ENCODE assay signal across 8 cellular contexts in genomic region chr10:132407846-132408278, GRCh38. TPM values are rescaled to one million over a fixed set of nuclear protein-coding genes. Genes with fewer than 3 reads are reported as not detected.
DNase-seq lines count a peak whose midpoint lies in the region; ATAC-seq, FAIRE-seq and TF ChIP-seq lines count a peak whose summit lies in the region.

No MANE protein-coding gene starts in this region.

- ATAC-seq in activated CD8-positive, alpha-beta T cell treated with anti-CD3 and anti-CD28 coated beads for 36 hours = peak; percentile 45
- no peak for ATAC-seq in HG03175 (IDR thresholded peaks at IDR 0.05; ENCODE audit: unreplicated experiment)

- WGBS in small intestine, 3 donors = 10 to 20% (median 16%) methylated on average over 15 to 17 of the region's 17 CpGs

- H3K4me1 Mint-ChIP-seq in activated CD8-positive, alpha-beta T cell treated with anti-CD3 and anti-CD28 coated beads for 36 hours (ENCODE audit: low read depth) = peaks cover 6% of the 10 kb centered on the region
- H3K4me1 Mint-ChIP-seq in T-helper 2 cell treated with Interferon-gamma antibody and Interleukin-4, amounts not matched to agents 5 μg/mL and 100 μg/mL, for 36 hours (ENCODE audit: low read depth) = peaks cover 2% of the 10 kb centered on the region

- peak overlapping the region; percentile 26 for H3K4me3 Mint-ChIP-seq in activated CD8-positive, alpha-beta T cell treated with anti-CD3 and anti-CD28 coated beads for 36 hours
- no peak overlapping the region for H3K4me3 Mint-ChIP-seq in T-helper 2 cell treated with Interferon-gamma antibody and Interleukin-4, amounts not matched to agents 5 μg/mL and 100 μg/mL, for 36 hours

- no peak for DNase-seq in activated CD8-positive, alpha-beta T cell treated with anti-CD3 and anti-CD28 coated beads for 36 hours
- DNase-seq in iPS DF 4.7 (ENCODE audit: extremely low read depth, low spot score) = peak; percentile 62
- DNase-seq in small intestine = peak; percentile 84
- DNase-seq in T-helper 2 cell treated with Interferon-gamma antibody and Interleukin-4, amounts not matched to agents 5 μg/mL and 100 μg/mL, for 36 hours (ENCODE audit: low spot score) = no peak
- no peak for DNase-seq in stimulated activated CD4-positive, alpha-beta T cell treated with anti-CD3 and anti-CD28 coated beads, Interleukin-12 subunit alpha, Interleukin-12 subunit beta, amount 100 ng/mL, for 4 hours
- no peak for DNase-seq in GM19239 (ENCODE audit: insufficient read length, low spot score)

- CTCF ChIA-PET in HEK293 (lab: Yijun Ruan, JAX) = interaction anchor here (0.6 to 0.7 kb wide), 2 partner anchors 10 to 279 kb away, joined by 3 to 4 read pairs; no protein-coding TSS in a partner anchor
- CTCF ChIA-PET in activated CD8-positive, alpha-beta T cell treated with anti-CD3 and anti-CD28 coated beads for 36 hours (lab: Charles Lee) = no interaction called here

- H3K9me3 Mint-ChIP-seq in activated CD8-positive, alpha-beta T cell treated with anti-CD3 and anti-CD28 coated beads for 36 hours = no peaks in the 10 kb centered on the region
- no peaks in the 10 kb centered on the region for H3K9me3 Mint-ChIP-seq in T-helper 2 cell treated with Interferon-gamma antibody and Interleukin-4, amounts not matched to agents 5 μg/mL and 100 μg/mL, for 36 hours

- peak overlapping the region; percentile 63 for H3K27ac Mint-ChIP-seq in activated CD8-positive, alpha-beta T cell treated with anti-CD3 and anti-CD28 coated beads for 36 hours
- no peak overlapping the region for H3K27ac Mint-ChIP-seq in T-helper 2 cell treated with Interferon-gamma antibody and Interleukin-4, amounts not matched to agents 5 μg/mL and 100 μg/mL, for 36 hours

- H3K4me3 ChIP-seq in HEK293 (ENCODE audit: low read depth, low read length) = no peak overlapping the region
- H3K4me3 ChIP-seq in small intestine (ENCODE audit: low read depth in 1 of 2, low read length in 2 of 2) = no peak overlapping the region

- H3K9me3 ChIP-seq in HEK293 (ENCODE audit: control insufficient read depth, insufficient read depth, low read depth, low read length) = no peaks in the 10 kb centered on the region
- H3K9me3 ChIP-seq in small intestine (ENCODE audit: control insufficient read depth, low read depth) = no peaks in the 10 kb centered on the region

- H3K27ac ChIP-seq in HEK293 (ENCODE audit: extremely low read depth, low read depth, low read length) (no peak overlapping the region), small intestine (ENCODE audit: low read depth in 1 of 2, low read length in 1 of 2) (peak overlapping the region; percentile 56 to 72)

- H3K36me3 ChIP-seq in HEK293 (ENCODE audit: control insufficient read depth in 2 of 2, insufficient read depth in 1 of 2, low read length in 2 of 2) (peaks cover 0 to 21% of the 10 kb centered on the region in 2 experiments; a peak in 1 of 3 replicates), small intestine (ENCODE audit: control insufficient read depth in 2 of 2, insufficient read depth in 2 of 2, low read length in 2 of 2) (peaks cover 2 to 7% of the 10 kb centered on the region in 2 donors)

- H3K27me3 Mint-ChIP-seq in activated CD8-positive, alpha-beta T cell treated with anti-CD3 and anti-CD28 coated beads for 36 hours = no peaks in the 10 kb centered on the region
- H3K27me3 Mint-ChIP-seq in T-helper 2 cell treated with Interferon-gamma antibody and Interleukin-4, amounts not matched to agents 5 μg/mL and 100 μg/mL, for 36 hours (ENCODE audit: low read depth) = no peaks in the 10 kb centered on the region

- POLR2A ChIA-PET in HEK293 (lab: Yijun Ruan, JAX) = no interaction called here
- POLR2A ChIA-PET in activated CD8-positive, alpha-beta T cell treated with anti-CD3 and anti-CD28 coated beads for 36 hours (lab: Charles Lee) = interaction anchor here (0.9 kb wide), 1 partner anchor 34 kb away, joined by 3 read pairs; no protein-coding TSS in a partner anchor

- H3K27me3 ChIP-seq in small intestine (ENCODE audit: control insufficient read depth in 2 of 2, insufficient read depth in 2 of 2, low read length in 2 of 2) = no peaks in the 10 kb centered on the region

- no peak for TF ChIP-seq CTCF in HEK293 (tag by site-specific recombination; IDR thresholded peaks at IDR 0.05)
- no peak for TF ChIP-seq CTCF in activated CD8-positive, alpha-beta T cell treated with anti-CD3 and anti-CD28 coated beads for 36 hours (IDR thresholded peaks at IDR 0.05)

- H3K36me3 Mint-ChIP-seq in activated CD8-positive, alpha-beta T cell treated with anti-CD3 and anti-CD28 coated beads for 36 hours (ENCODE audit: low read depth) = peaks cover 4% of the 10 kb centered on the region
- H3K36me3 Mint-ChIP-seq in T-helper 2 cell treated with Interferon-gamma antibody and Interleukin-4, amounts not matched to agents 5 μg/mL and 100 μg/mL, for 36 hours (ENCODE audit: low read depth) = peaks cover 2% of the 10 kb centered on the region

- intact Hi-C loops in activated CD8-positive, alpha-beta T cell treated with anti-CD3 and anti-CD28 coated beads for 36 hours (cut with micrococcal nuclease) = no loop called here

- H3K4me1 ChIP-seq in HEK293 (ENCODE audit: control insufficient read depth, insufficient read depth, low read length) = peaks cover 3% of the 10 kb centered on the region; the same call in 1 of the 2 replicates
- H3K4me1 ChIP-seq in small intestine (ENCODE audit: control insufficient read depth in 2 of 2, insufficient read depth in 1 of 2, low read depth in 1 of 2, low read length in 1 of 2) = peaks cover 3 to 10% of the 10 kb centered on the region in 2 donors

- FAIRE-seq in small intestine (lab: Jason Lieb, UNC) = no peak
- no peak for FAIRE-seq in GM19239 (lab: Jason Lieb, UNC)

TF ChIP-seq in HEK293, 187 proteins besides CTCF, POLR2A, EP300 and RAD21:
- TF ChIP-seq GLIS1 (tag by site-specific recombination; IDR thresholded peaks at IDR 0.05) (peak; percentile 57), ZNF350 (tag by site-specific recombination; IDR thresholded peaks at IDR 0.05) (no peak)

RNA-seq across cellular contexts. Expression of gene PWWP2B, which starts 10.9 kb away (rescaled TPM):
- 1 to 10 TPM; 6.0 to 6.6 TPM for total RNA-seq in activated CD8-positive, alpha-beta T cell treated with anti-CD3 and anti-CD28 coated beads for 36 hours
- polyA plus RNA-seq in small intestine = 10 to 100 TPM in 1 of 3 donors, 1 to 10 TPM in 2; 7.0 to 14.7 (median 9.2) TPM

Comparison
In these comparisons a context has a peak if more than half of its experiments do, and no peak if none do; other contexts are left out.
1. DNase-seq: peak in iPS DF 4.7 (single experiment) and small intestine (single experiment); none in activated CD8-positive, alpha-beta T cell treated with anti-CD3 and anti-CD28 coated beads for 36 hours (single experiment), T-helper 2 cell treated with Interferon-gamma antibody and Interleukin-4, amounts not matched to agents 5 μg/mL and 100 μg/mL, for 36 hours (single experiment), stimulated activated CD4-positive, alpha-beta T cell treated with anti-CD3 and anti-CD28 coated beads, Interleukin-12 subunit alpha, Interleukin-12 subunit beta, amount 100 ng/mL, for 4 hours (single experiment) and GM19239 (single experiment).